1 cellular context compared by ENCODE assay signal in genomic region chr2:207161247-207161646, GRCh38.
TF ChIP-seq lines count a peak whose summit lies in the region.

No MANE protein-coding gene starts in this region.

TF ChIP-seq in GM12878, 131 proteins besides CTCF, POLR2A, EP300 and RAD21 (continued from another document):
- TF ChIP-seq NFXL1 (IDR thresholded peaks at IDR 0.05; ENCODE audit: borderline replicate concordance) = no peak
